ENCODE assay signal across 13 cellular contexts in genomic region chr4:113708250-113708649, GRCh38. TPM values are rescaled to one million over a fixed set of nuclear protein-coding genes. Genes with fewer than 3 reads are reported as not detected.
A peak's percentile ranks its signal among the peaks of the same experiment; 100 is the strongest.
DNase-seq lines count a peak whose midpoint lies in the region; ATAC-seq and TF ChIP-seq lines count a peak whose summit lies in the region.
"Had no signal": no experiment of that assay in that cellular context is flagged by ENCODE, and none has a peak within 500 bp of the region (broad histone marks: within the 10 kb centered on the region; RNA-seq: fewer than 3 reads in every experiment).

No MANE protein-coding gene starts in this region.

- H3K27me3 ChIP-seq in right atrium auricular region: no peaks in the 10 kb centered on the region
- H3K27me3 ChIP-seq in prostate gland (replicated peaks; ENCODE audit: insufficient read depth): no peaks in the 10 kb centered on the region

- peaks cover 33% of the 10 kb centered on the region for H3K4me1 Mint-ChIP-seq in stimulated activated memory B cell treated with anti-CD40 and anti-IgM and Interleukin-4, amounts not matched to agents 10 μg/mL and 1 μg/mL and 100 μg/mL, for 72 hours

- H3K36me3 ChIP-seq in right atrium auricular region: no peaks in the 10 kb centered on the region
- no peaks in the 10 kb centered on the region for H3K36me3 ChIP-seq in prostate gland

- TF ChIP-seq CTCF in right atrium auricular region (IDR thresholded peaks at IDR 0.05) (no peak), prostate gland (IDR thresholded peaks at IDR 0.05) (no peak)

- no peak overlapping the region for H3K4me3 Mint-ChIP-seq in stimulated activated memory B cell treated with anti-CD40 and anti-IgM and Interleukin-4, amounts not matched to agents 10 μg/mL and 1 μg/mL and 100 μg/mL, for 72 hours
- H3K4me3 Mint-ChIP-seq: stimulated activated effector memory CD8-positive, alpha-beta T cell treated with anti-CD3 and anti-CD28 coated beads, Interleukin-12 subunit alpha, Interleukin-12 subunit beta, amount 100 ng/mL, for 72 hours had no signal

- peaks cover 0 to 26% of the 10 kb centered on the region in 2 donors for H3K4me1 ChIP-seq in right atrium auricular region
- no peaks in the 10 kb centered on the region for H3K4me1 ChIP-seq in prostate gland (replicated peaks)

- 12% methylated on average over 1 of the region's 1 CpG for WGBS in prostate gland

- H3K4me3 ChIP-seq in right atrium auricular region (no peak overlapping the region), prostate gland (no peak overlapping the region)

- intact Hi-C loops in Right ventricle myocardium superior (cut with DNase I): no loop called here
- intact Hi-C loops in prostate gland (cut with DNase I): no loop called here

- no peaks in the 10 kb centered on the region for H3K9me3 ChIP-seq in right atrium auricular region
- no peaks in the 10 kb centered on the region for H3K9me3 ChIP-seq in prostate gland

- ATAC-seq in Right ventricle myocardium superior (ENCODE audit: poor library complexity) (peak; percentile 68), HG02981 (IDR thresholded peaks at IDR 0.05; ENCODE audit: unreplicated experiment) (peak; percentile 87)
- peak; percentile 48 for ATAC-seq in stimulated activated memory B cell treated with anti-CD40 and anti-IgM and Interleukin-4, amounts not matched to agents 10 μg/mL and 1 μg/mL and 100 μg/mL, for 72 hours
- ATAC-seq: right cardiac atrium; stimulated activated effector memory CD8-positive, alpha-beta T cell treated with anti-CD3 and anti-CD28 coated beads, Interleukin-12 subunit alpha, Interleukin-12 subunit beta, amount 100 ng/mL, for 72 hours had no signal

- no peaks in the 10 kb centered on the region for H3K36me3 Mint-ChIP-seq in stimulated activated memory B cell treated with anti-CD40 and anti-IgM and Interleukin-4, amounts not matched to agents 10 μg/mL and 1 μg/mL and 100 μg/mL, for 72 hours

- no peak for DNase-seq in Right ventricle myocardium superior
- no peak for DNase-seq in right atrium auricular region (ENCODE audit: low spot score)
- peak; percentile 35 for DNase-seq in NCI-H69 (lab: John Stamatoyannopoulos, UW)
- DNase-seq in prostate gland (ENCODE audit: low spot score): no peak
- no peak for DNase-seq in SW480 (ENCODE audit: low spot score)
- DNase-seq in GDM1 (lab: John Stamatoyannopoulos, UW): no peak
- DNase-seq: activated gamma-delta T cell treated with Interleukin-2 at 50 U/mL for 16 hours, AML-193, kidney, right cardiac atrium had no signal

- H3K27me3 Mint-ChIP-seq in stimulated activated memory B cell treated with anti-CD40 and anti-IgM and Interleukin-4, amounts not matched to agents 10 μg/mL and 1 μg/mL and 100 μg/mL, for 72 hours: no peaks in the 10 kb centered on the region

- no peak overlapping the region for H3K27ac Mint-ChIP-seq in stimulated activated memory B cell treated with anti-CD40 and anti-IgM and Interleukin-4, amounts not matched to agents 10 μg/mL and 1 μg/mL and 100 μg/mL, for 72 hours
- H3K27ac Mint-ChIP-seq: stimulated activated effector memory CD8-positive, alpha-beta T cell treated with anti-CD3 and anti-CD28 coated beads, Interleukin-12 subunit alpha, Interleukin-12 subunit beta, amount 100 ng/mL, for 72 hours had no signal

- H3K9me3 Mint-ChIP-seq in stimulated activated memory B cell treated with anti-CD40 and anti-IgM and Interleukin-4, amounts not matched to agents 10 μg/mL and 1 μg/mL and 100 μg/mL, for 72 hours: no peaks in the 10 kb centered on the region
- H3K9me3 Mint-ChIP-seq: stimulated activated effector memory CD8-positive, alpha-beta T cell treated with anti-CD3 and anti-CD28 coated beads, Interleukin-12 subunit alpha, Interleukin-12 subunit beta, amount 100 ng/mL, for 72 hours had no signal

- no peak for TF ChIP-seq POLR2A in prostate gland (IDR thresholded peaks at IDR 0.05)

- H3K27ac ChIP-seq in right atrium auricular region (no peak overlapping the region), prostate gland (no peak overlapping the region)

RNA-seq across cellular contexts. Expression of gene CAMK2D, which starts 53.3 kb away (rescaled TPM):
- 194 TPM for total RNA-seq in Right ventricle myocardium superior
- 100 to 1,000 TPM; 132 to 187 TPM for total RNA-seq in right atrium auricular region
- total RNA-seq in prostate gland: 10 to 100 TPM; 48.7 to 88.8 TPM
